ENCODE assay signal across 18 cellular contexts in the genomic region with DNA sequence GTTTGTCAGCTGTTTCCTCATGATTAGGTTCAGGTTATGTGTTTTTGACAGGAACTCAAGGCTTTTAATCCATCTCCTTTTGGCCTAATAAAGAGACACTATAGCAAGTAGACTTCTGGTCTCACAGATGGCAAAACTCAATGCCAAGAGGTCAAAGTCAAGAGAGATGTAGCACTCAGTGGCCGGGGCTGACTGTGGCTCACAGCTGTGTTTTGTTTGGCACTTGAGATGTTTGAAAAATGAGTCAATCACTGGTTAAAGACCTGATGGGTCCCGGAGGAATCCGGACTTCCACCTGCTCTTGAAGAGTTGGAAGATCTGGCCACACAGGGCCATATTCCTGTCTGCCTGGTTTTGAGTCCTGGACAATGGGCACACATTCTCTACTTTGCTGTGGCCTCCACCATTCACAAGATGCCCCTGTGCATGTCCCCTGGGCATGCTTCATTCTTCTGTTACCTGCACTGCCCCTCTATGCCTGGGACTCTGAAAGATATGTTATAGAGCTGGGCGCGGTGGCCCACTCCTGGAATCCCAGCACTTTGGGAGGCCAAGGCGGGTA.
DNase-seq lines count a peak whose midpoint lies in the region; ATAC-seq, FAIRE-seq and TF ChIP-seq lines count a peak whose summit lies in the region.
"Had no signal": no experiment of that assay in that cellular context is flagged by ENCODE, and none has a peak within 500 bp of the region (broad histone marks: within the 10 kb centered on the region; RNA-seq: fewer than 3 reads in every experiment).

No MANE protein-coding gene starts in this region.

- POLR2A ChIA-PET in A549 (lab: Yijun Ruan, JAX), result no interaction called here

- CTCF ChIA-PET in A549 (lab: Yijun Ruan, JAX), result no interaction called here

- no peak for ATAC-seq in A549
- peak; percentile 76 for ATAC-seq in left lung
- ATAC-seq in GM19351 (IDR thresholded peaks at IDR 0.05; ENCODE audit: unreplicated experiment), result no peak
- no peak for ATAC-seq in HG02798 (IDR thresholded peaks at IDR 0.05; ENCODE audit: poor library complexity, unreplicated experiment)
- ATAC-seq: activated T-cell treated with anti-CD3 and anti-CD28 coated beads, Interleukin-2, amount 50 U/mL, for 4 hours; left cardiac atrium had no signal

- H3K27ac ChIP-seq in A549 (no peak overlapping the region; a peak in 1 of 6 replicates), SJCRH30 (no peak overlapping the region), left lung (no peak overlapping the region)
- H3K27ac ChIP-seq: thoracic aorta, WERI-Rb-1 had no signal

- no peak for FAIRE-seq in A549 (lab: Jason Lieb, UNC)
- no peak for FAIRE-seq in GM12891 (lab: Jason Lieb, UNC)

- H3K9me3 ChIP-seq in A549, result no peaks in the 10 kb centered on the region
- H3K9me3 ChIP-seq in SJCRH30 (replicated peaks), result no peaks in the 10 kb centered on the region
- no peaks in the 10 kb centered on the region for H3K9me3 ChIP-seq in left lung
- H3K9me3 ChIP-seq: thoracic aorta had no signal

- peak in 1 of 2 experiments; percentile 16 for DNase-seq in A549 (ENCODE audit: low read depth in 1 of 2, low spot score in 1 of 2)
- DNase-seq in HK-2 (ENCODE audit: unreplicated experiment), result peak; percentile 35
- peak; percentile 40 to 49 for DNase-seq in SJCRH30
- no peak for DNase-seq in left lung
- DNase-seq in GM12891 (ENCODE audit: insufficient read length, low spot score), result no peak
- DNase-seq in pons (ENCODE audit: low spot score), result no peak
- DNase-seq: activated CD4-positive, alpha-beta T cell treated with anti-CD3 and anti-CD28 coated beads, Interleukin-2, amount 50 U/mL, for 48 hours; activated T-cell treated with anti-CD3 and anti-CD28 coated beads, Interleukin-2, amount 50 U/mL, for 4 hours; GF-D8; hippocampal formation; left cardiac atrium; naive B cell; NCI-H2107; posterior cingulate gyrus; WERI-Rb-1 had no signal

- H3K27me3 ChIP-seq in SJCRH30 (no peaks in the 10 kb centered on the region), left lung (no peaks in the 10 kb centered on the region)

- H3K4me2 ChIP-seq in A549, result peak overlapping the region; percentile 4; the same call in 1 of the 3 replicates

- TF ChIP-seq EP300 in A549 (IDR thresholded peaks at IDR 0.05), result no peak

- H3K36me3 ChIP-seq in SJCRH30 (no peaks in the 10 kb centered on the region), left lung (no peaks in the 10 kb centered on the region)
- H3K36me3 ChIP-seq: thoracic aorta, WERI-Rb-1 had no signal

- TF ChIP-seq CTCF in A549 (IDR thresholded peaks at IDR 0.05), result no peak
- TF ChIP-seq CTCF in left lung (IDR thresholded peaks at IDR 0.05), result no peak

- 67% methylated on average over 6 of the region's 6 CpGs for WGBS in A549 (ENCODE audit: missing lambda C conversion rate)

- TF ChIP-seq POLR2A in A549 (IDR thresholded peaks at IDR 0.05; ENCODE audit: low read length), result no peak
- no peak for TF ChIP-seq POLR2A in GM12891 (IDR thresholded peaks at IDR 0.05; ENCODE audit: low read depth, low read length)

- no peak for TF ChIP-seq RAD21 in A549 (conservative IDR thresholded peaks at IDR 0.05 in 1 of 2, IDR thresholded peaks at IDR 0.05 in 1 of 2)

- intact Hi-C loops in left lung (cut with DNase I), result no loop called here

- peaks cover 23% of the 10 kb centered on the region for H3K4me1 ChIP-seq in A549
- H3K4me1 ChIP-seq in SJCRH30, result peaks cover 41% of the 10 kb centered on the region
- H3K4me1 ChIP-seq in left lung, result peaks cover 0 to 4% of the 10 kb centered on the region in 2 donors

- H3K4me3 ChIP-seq in A549, result no peak overlapping the region
- no peak overlapping the region for H3K4me3 ChIP-seq in SJCRH30
- H3K4me3 ChIP-seq in left lung, result no peak overlapping the region
- H3K4me3 ChIP-seq: thoracic aorta had no signal

TF ChIP-seq in A549, 52 proteins besides CTCF, POLR2A, EP300 and RAD21:
- no peak for TF ChIP-seq MAZ (IDR thresholded peaks at IDR 0.05; ENCODE audit: borderline replicate concordance, low read depth, low read length)

TF ChIP-seq in GM12891, 5 proteins besides CTCF, POLR2A, EP300 and RAD21:
- TF ChIP-seq TAF1 (IDR thresholded peaks at IDR 0.05; ENCODE audit: low read depth, low read length) (no peak), POLR2AphosphoS5 (IDR thresholded peaks at IDR 0.05; ENCODE audit: low read depth, low read length) (no peak), SPI1 (IDR thresholded peaks at IDR 0.05; ENCODE audit: low read depth, low read length) (no peak), PAX5 (IDR thresholded peaks at IDR 0.05; ENCODE audit: insufficient read depth, low read length, severe bottlenecking) (no peak), POU2F2 (IDR thresholded peaks at IDR 0.05; ENCODE audit: low read depth, low read length) (no peak)
TF ChIP-seq in GM12891: peak in this region for 0.

Comparison
In these comparisons a context has a peak if more than half of its experiments do, and no peak if none do; other contexts are left out.
1. DNase-seq: peak in HK-2 (single experiment) and SJCRH30 (2 of 2); none in left lung (0 of 2), GM12891 (single experiment) and pons (single experiment).